Comparison of ENCODE assay signal across 8 cellular contexts in genomic region chr3:100710355-100711198, GRCh38. TPM values are rescaled to one million over a fixed set of nuclear protein-coding genes. Genes with fewer than 3 reads are reported as not detected.
DNase-seq lines count a peak whose midpoint lies in the region; ATAC-seq and TF ChIP-seq lines count a peak whose summit lies in the region.

No MANE protein-coding gene starts in this region.

- intact Hi-C loops in Right ventricle myocardium inferior (cut with DNase I): loop anchor here (5.0 kb wide), 1 partner anchor 308 kb away; the partner anchor contains the start of genes LNP1 and TOMM70
- intact Hi-C loops in transverse colon (cut with DNase I; ENCODE audit: low total_unique reads): no loop called here

- peaks cover 7% of the 10 kb centered on the region for H3K9me3 Mint-ChIP-seq in neural crest cell

- TF ChIP-seq CTCF in cardiac muscle cell (IDR thresholded peaks at IDR 0.05; ENCODE audit: low read depth, low read length) (peak; percentile 48), neural crest cell (conservative IDR thresholded peaks at IDR 0.05) (peak; percentile 58), transverse colon (IDR thresholded peaks at IDR 0.05) (peak; percentile 22 to 57 (median 28))

- 42 to 45% methylated on average over 7 to 16 of the region's 16 CpGs for WGBS in transverse colon (ENCODE audit: low coverage in 1 of 2), 2 donors

- H3K36me3 ChIP-seq in cardiac muscle cell: peaks cover 24% of the 10 kb centered on the region
- H3K36me3 ChIP-seq in transverse colon: peaks cover 0 to 10% (median 5%) of the 10 kb centered on the region in 4 donors

- TF ChIP-seq POLR2A in erythroblast (IDR thresholded peaks at IDR 0.05; ENCODE audit: low read length) (no peak), transverse colon (IDR thresholded peaks at IDR 0.05) (peak; percentile 52)

- H3K4me3 ChIP-seq in cardiac muscle cell: peak overlapping the region; percentile 51
- H3K4me3 ChIP-seq in transverse colon: peak overlapping the region; percentile 82 to 97 (median 87)

- H3K9me3 ChIP-seq in cardiac muscle cell (ENCODE audit: low read depth) (no peaks in the 10 kb centered on the region), transverse colon (no peaks in the 10 kb centered on the region)

- H3K4me1 Mint-ChIP-seq in neural crest cell: peaks cover 26% of the 10 kb centered on the region

- H3K4me3 Mint-ChIP-seq in neural crest cell: peak overlapping the region; percentile 82

- peak overlapping the region; percentile 14 for H3K27ac Mint-ChIP-seq in neural crest cell (ENCODE audit: unreplicated experiment)

- peaks cover 18% of the 10 kb centered on the region for H3K36me3 Mint-ChIP-seq in neural crest cell (ENCODE audit: low read depth)

- H3K27me3 Mint-ChIP-seq in neural crest cell (ENCODE audit: low read depth): peaks cover 37% of the 10 kb centered on the region

- H3K4me1 ChIP-seq in cardiac muscle cell (ENCODE audit: low read depth): peaks cover 63% of the 10 kb centered on the region
- H3K4me1 ChIP-seq in transverse colon: peaks cover 12 to 38% (median 19%) of the 10 kb centered on the region in 4 donors

- ATAC-seq in Right ventricle myocardium inferior: no peak
- peak; percentile 40 for ATAC-seq in HG02884 (IDR thresholded peaks at IDR 0.05; ENCODE audit: unreplicated experiment)

- TF ChIP-seq EP300 in transverse colon (IDR thresholded peaks at IDR 0.05; ENCODE audit: low read depth): no peak

- in situ Hi-C loops in transverse colon (cut with MboI; ENCODE audit: low pct_ligation_motif_present in 1 of 4, low pct_unique_long_range_greater_than_20kb in 1 of 4, low sequenced_read_pairs in 3 of 4): no loop called here

- H3K27ac ChIP-seq in cardiac muscle cell (peak overlapping the region; percentile 97), transverse colon (peak overlapping the region; percentile 96 to 100 (median 98))

- H3K27me3 ChIP-seq in cardiac muscle cell: no peaks in the 10 kb centered on the region
- H3K27me3 ChIP-seq in transverse colon: peaks cover 15% of the 10 kb centered on the region

- DNase-seq in cardiac muscle cell (ENCODE audit: low read depth in 1 of 2, low spot score in 1 of 2) (peak; percentile 69 to 70), Right ventricle myocardium inferior (ENCODE audit: missing footprints) (no peak), NCI-H82 (lab: John Stamatoyannopoulos, UW) (peak; percentile 88), erythroblast (lab: John Stamatoyannopoulos, UW) (peak; percentile 85 to 87), neural crest cell (ENCODE audit: low read depth, low spot score) (peak; percentile 15), transverse colon (peak; percentile 77)
- DNase-seq in activated CD8-positive, alpha-beta memory T cell treated with anti-CD3 and anti-CD28 coated beads for 4 hours (ENCODE audit: low read depth in 2 of 2): peak; percentile 1 to 13

RNA-seq across cellular contexts. Expression of gene TFG, which starts 1.3 kb away (rescaled TPM):
- 136 and 187 TPM in 2 replicates for total RNA-seq in cardiac muscle cell
- 314 and 365 TPM in 2 replicates for polyA plus RNA-seq in cardiac muscle cell
- 104 TPM for total RNA-seq in Right ventricle myocardium inferior
- total RNA-seq in neural crest cell: 91.2 and 91.3 TPM in 2 replicates
- 100 to 1,000 TPM in 1 of 4 donors, 10 to 100 TPM in 3; 72.2 to 118 (median 94.3) TPM for total RNA-seq in transverse colon
